In the genomic region with DNA sequence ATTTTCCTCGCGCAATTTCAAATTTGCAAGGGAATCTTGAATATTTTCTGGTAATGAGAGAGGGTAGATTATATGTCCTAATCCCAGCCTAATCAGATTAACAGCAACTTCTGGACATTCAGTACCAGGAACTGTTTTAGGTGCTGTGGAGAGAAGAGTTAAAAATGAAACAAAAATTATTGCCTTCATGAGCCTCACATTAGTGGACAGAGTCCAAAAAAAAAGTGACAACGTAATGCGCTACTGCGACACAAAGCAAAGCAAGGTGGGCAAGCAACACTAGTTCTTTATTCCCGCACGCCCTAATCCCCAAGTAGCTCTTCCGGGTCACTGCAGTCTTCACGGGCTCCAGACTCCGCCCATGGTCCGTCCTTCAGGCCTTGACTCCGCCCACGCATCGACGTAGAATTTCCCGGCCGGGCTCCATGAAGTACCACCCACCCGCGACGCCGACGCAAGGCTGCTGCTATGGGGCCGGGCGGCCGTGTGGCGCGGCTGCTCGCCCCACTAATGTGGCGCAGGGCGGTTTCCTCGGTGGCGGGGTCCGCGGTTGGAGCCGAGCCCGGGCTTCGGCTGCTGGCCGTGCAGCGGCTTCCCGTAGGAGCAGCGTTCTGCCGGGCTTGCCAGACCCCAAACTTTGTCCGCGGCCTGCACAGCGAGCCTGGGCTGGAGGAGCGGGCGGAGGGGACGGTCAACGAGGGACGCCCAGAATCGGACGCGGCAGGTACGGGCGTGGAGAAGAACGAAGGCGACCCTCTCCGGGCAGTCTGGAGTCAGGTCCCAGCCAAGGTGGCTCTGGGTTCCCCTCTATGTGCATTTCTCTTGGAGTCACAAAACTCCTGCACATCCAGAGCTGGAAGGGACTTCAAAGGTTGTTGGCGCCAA, we compare ENCODE assay signal across 8 cellular contexts. TPM values are rescaled to one million over a fixed set of nuclear protein-coding genes. Genes with fewer than 3 reads are reported as not detected.
DNase-seq lines count a peak whose midpoint lies in the region; ATAC-seq, FAIRE-seq and TF ChIP-seq lines count a peak whose summit lies in the region.

MALSU1 (plus strand) TSS at position 455 of the 885 bp plus-strand sequence; CDS start at position 469, 14 bp downstream.

- intact Hi-C loops in T-helper 2 cell treated with Interferon-gamma antibody and Interleukin-4, amounts not matched to agents 100 ng/mL and 5 ng/mL, for 36 hours (cut with micrococcal nuclease), result loop anchor here (1.0 to 5.0 kb wide), 9 partner anchors 22 to 477 kb away; partner anchors contain the start of genes KLHL7 and TOMM7
- intact Hi-C loops in psoas muscle (cut with DNase I), result no loop called here

- TF ChIP-seq CTCF in right atrium auricular region (IDR thresholded peaks at IDR 0.05), result no peak
- no peak for TF ChIP-seq CTCF in psoas muscle (IDR thresholded peaks at IDR 0.05)

- H3K4me3 ChIP-seq in right atrium auricular region (peak within 1 kb of the TSS; percentile 68 to 71), psoas muscle (peak within 1 kb of the TSS; percentile 81)

- H3K27ac ChIP-seq in right atrium auricular region (peak within 1 kb of the TSS; percentile 71 to 80), psoas muscle (peak within 1 kb of the TSS; percentile 86)

- peak; percentile 94 for ATAC-seq in GM18499 (IDR thresholded peaks at IDR 0.05; ENCODE audit: insufficient read depth, unreplicated experiment)
- ATAC-seq in HG02943 (IDR thresholded peaks at IDR 0.05; ENCODE audit: low read depth, unreplicated experiment), result peak; percentile 98
- peak; percentile 100 for ATAC-seq in psoas muscle

- FAIRE-seq in urothelium cell line (lab: Jason Lieb, UNC), result no peak

- DNase-seq in NCI-H187 treated with DMSO at 0.1 percent for 48 hours (lab: John Stamatoyannopoulos, UW) (peak; percentile 72), anterior cingulate cortex (lab: John Stamatoyannopoulos, UW) (peak; percentile 59 to 99 (median 93)), right atrium auricular region (ENCODE audit: low spot score) (peak; percentile 96), psoas muscle (peak; percentile 97 to 98), urothelium cell line (ENCODE audit: low spot score) (peak; percentile 96)

- H3K27me3 ChIP-seq in right atrium auricular region (no peaks in the 10 kb centered on the region), psoas muscle (ENCODE audit: insufficient read depth in 3 of 3, low read length in 2 of 3) (no peaks in the 10 kb centered on the region)

- H3K4me1 ChIP-seq in right atrium auricular region, result peaks cover 0 to 44% of the 10 kb centered on the region in 2 donors
- peaks cover 20% of the 10 kb centered on the region for H3K4me1 ChIP-seq in psoas muscle

- H3K9me3 ChIP-seq in right atrium auricular region (no peaks in the 10 kb centered on the region), psoas muscle (no peaks in the 10 kb centered on the region)

- WGBS in psoas muscle, 3 donors, result 0 to 2% (median 1%) methylated on average over 59 of the region's 59 CpGs

- H3K36me3 ChIP-seq in right atrium auricular region (peaks cover 8% of the 10 kb centered on the region), psoas muscle (ENCODE audit: insufficient read depth in 1 of 2, low read depth in 1 of 2) (peaks cover 5 to 28% of the 10 kb centered on the region in 2 donors)

RNA-seq across cellular contexts. Expression of gene MALSU1, which starts in this region (rescaled TPM):
- 56.3 and 61.4 TPM in 2 replicates for total RNA-seq in T-helper 2 cell treated with Interferon-gamma antibody and Interleukin-4, amounts not matched to agents 100 ng/mL and 5 ng/mL, for 36 hours
- total RNA-seq in right atrium auricular region (10 to 100 TPM; 82.5 to 96.5 TPM), psoas muscle (100 to 1,000 TPM in 2 of 4 donors, 10 to 100 TPM in 2; 79.5 to 109 (median 98.3) TPM)
- 100 to 1,000 TPM in 1 of 3 donors, 10 to 100 TPM in 2; 65.2 to 108 (median 75.2) TPM for polyA plus RNA-seq in psoas muscle

Comparison
In these comparisons a context has a peak if more than half of its experiments do, and no peak if none do; other contexts are left out.
1. Peak in every context shown above with its lines: DNase-seq, ATAC-seq, H3K4me3 ChIP-seq and H3K27ac ChIP-seq.